Comparison of ENCODE assay signal across 1 cellular context in genomic region chr5:58849995-58850667, GRCh38.
TF ChIP-seq lines count a peak whose summit lies in the region.

No MANE protein-coding gene starts in this region.

TF ChIP-seq in GM23338, 12 proteins besides CTCF, POLR2A, EP300 and RAD21 (continued from another document):
- TF ChIP-seq REST (IDR thresholded peaks at IDR 0.05; ENCODE audit: unreplicated experiment) (no peak), EZH2 (IDR thresholded peaks at IDR 0.05; ENCODE audit: low read depth, unreplicated experiment) (no peak), EZH2phosphoT487 (IDR thresholded peaks at IDR 0.05; ENCODE audit: unreplicated experiment) (no peak), ZNF331 (CRISPR knock-in tag; IDR thresholded peaks at IDR 0.05; ENCODE audit: low read depth) (no peak)
- TF ChIP-seq, protein P1, sequence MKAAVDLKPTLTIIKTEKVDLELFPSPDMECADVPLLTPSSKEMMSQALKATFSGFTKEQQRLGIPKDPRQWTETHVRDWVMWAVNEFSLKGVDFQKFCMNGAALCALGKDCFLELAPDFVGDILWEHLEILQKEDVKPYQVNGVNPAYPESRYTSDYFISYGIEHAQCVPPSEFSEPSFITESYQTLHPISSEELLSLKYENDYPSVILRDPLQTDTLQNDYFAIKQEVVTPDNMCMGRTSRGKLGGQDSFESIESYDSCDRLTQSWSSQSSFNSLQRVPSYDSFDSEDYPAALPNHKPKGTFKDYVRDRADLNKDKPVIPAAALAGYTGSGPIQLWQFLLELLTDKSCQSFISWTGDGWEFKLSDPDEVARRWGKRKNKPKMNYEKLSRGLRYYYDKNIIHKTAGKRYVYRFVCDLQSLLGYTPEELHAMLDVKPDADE (IDR thresholded peaks at IDR 0.05), result no peak
